In genomic region chr7:102236592-102237287, GRCh38 we compare ENCODE assay signal across 8 cellular contexts. TPM values are rescaled to one million over a fixed set of nuclear protein-coding genes. Genes with fewer than 3 reads are reported as not detected.
DNase-seq lines count a peak whose midpoint lies in the region; ATAC-seq, FAIRE-seq and TF ChIP-seq lines count a peak whose summit lies in the region.

No MANE protein-coding gene starts in this region.

- H3K9me3 Mint-ChIP-seq in activated T-helper 17 cell treated with anti-CD3 and anti-CD28 coated beads, Interleukin-2, amount 50 U/mL, for 72 hours = no peaks in the 10 kb centered on the region

- H3K36me3 Mint-ChIP-seq in activated T-helper 17 cell treated with anti-CD3 and anti-CD28 coated beads, Interleukin-2, amount 50 U/mL, for 72 hours (ENCODE audit: low read depth) = peaks cover 33% of the 10 kb centered on the region

- intact Hi-C loops in PC-3 (cut with micrococcal nuclease) = loop anchor here (1.0 to 2.0 kb wide), 3 partner anchors 422 to 693 kb away; no protein-coding TSS in a partner anchor
- intact Hi-C loops in pancreas (cut with DNase I) = loop anchor here in 1 of 3 donors (10.0 kb wide), 2 partner anchors 422 to 552 kb away; partner anchors contain the start of gene CUX1

- FAIRE-seq in frontal cortex (lab: Jason Lieb, UNC) (no peak), pancreas (lab: Jason Lieb, UNC) (no peak)

- H3K9me3 ChIP-seq in PC-3 (ENCODE audit: low read length) = no peaks in the 10 kb centered on the region
- no peaks in the 10 kb centered on the region for H3K9me3 ChIP-seq in pancreas

- H3K4me1 ChIP-seq in PC-3 (ENCODE audit: insufficient read depth, low read length) = no peaks in the 10 kb centered on the region
- peaks cover 0 to 6% (median 0%) of the 10 kb centered on the region in 3 donors for H3K4me1 ChIP-seq in pancreas

- DNase-seq in DMS 273 (lab: John Stamatoyannopoulos, UW; ENCODE audit: unreplicated experiment) = peak; percentile 91
- DNase-seq in HuH-7 (ENCODE audit: low spot score) = peak; percentile 98
- peak; percentile 70 for DNase-seq in PC-3
- peak; percentile 75 to 86 for DNase-seq in frontal cortex (ENCODE audit: low spot score in 2 of 2)
- DNase-seq in pancreas = peak; percentile 29 to 81 (median 66)

- H3K36me3 ChIP-seq in PC-3 (ENCODE audit: low read depth, low read length) = 0 out of 2 replicates have a peak, but pooled peaks cover 3% of the 10 kb centered on the region
- H3K36me3 ChIP-seq in pancreas = peaks cover 0 to 9% (median 3%) of the 10 kb centered on the region in 3 donors

- POLR2A ChIA-PET in PC-3 (lab: Charles Lee; ENCODE audit: unreplicated experiment) = no interaction called here

- H3K9me2 ChIP-seq in PC-3 (replicated peaks; ENCODE audit: low read length) = no peaks in the 10 kb centered on the region

- H3K27ac ChIP-seq in PC-3 (ENCODE audit: low read length) = no peak overlapping the region
- no peak overlapping the region for H3K27ac ChIP-seq in pancreas

- H3K27me3 Mint-ChIP-seq in activated T-helper 17 cell treated with anti-CD3 and anti-CD28 coated beads, Interleukin-2, amount 50 U/mL, for 72 hours = no peaks in the 10 kb centered on the region

- ATAC-seq in PC-3 = peak; percentile 97
- ATAC-seq in activated T-helper 17 cell treated with anti-CD3 and anti-CD28 coated beads, Interleukin-2, amount 50 U/mL, for 72 hours (replicated peaks) = peak; percentile 65
- ATAC-seq in pancreas = peak; percentile 36 to 79 (median 62)
- no peak for ATAC-seq in GM21619 (IDR thresholded peaks at IDR 0.05; ENCODE audit: unreplicated experiment)
- ATAC-seq in HG03108 (IDR thresholded peaks at IDR 0.05; ENCODE audit: unreplicated experiment) = no peak

- H3K4me2 ChIP-seq in PC-3 (ENCODE audit: low read length) = no peak overlapping the region

- CTCF ChIA-PET in PC-3 (lab: Charles Lee) = interaction anchor here (0.6 kb wide), 1 partner anchor 634 kb away, joined by 3 read pairs; no protein-coding TSS in a partner anchor

- no peaks in the 10 kb centered on the region for H3K4me1 Mint-ChIP-seq in activated T-helper 17 cell treated with anti-CD3 and anti-CD28 coated beads, Interleukin-2, amount 50 U/mL, for 72 hours

- no peak overlapping the region for H3K27ac Mint-ChIP-seq in activated T-helper 17 cell treated with anti-CD3 and anti-CD28 coated beads, Interleukin-2, amount 50 U/mL, for 72 hours

- H4K20me1 ChIP-seq in PC-3 (ENCODE audit: low read length) = no peaks in the 10 kb centered on the region

- H3K79me2 ChIP-seq in PC-3 (ENCODE audit: low read length) = no peaks in the 10 kb centered on the region

- TF ChIP-seq CTCF in PC-3 (conservative IDR thresholded peaks at IDR 0.05; ENCODE audit: low read depth, low read length) (peak; percentile 87), pancreas (IDR thresholded peaks at IDR 0.05) (peak; percentile 55 to 84 (median 66))

- H3K4me3 Mint-ChIP-seq in activated T-helper 17 cell treated with anti-CD3 and anti-CD28 coated beads, Interleukin-2, amount 50 U/mL, for 72 hours = no peak overlapping the region

- 36 to 39% methylated on average over 14 of the region's 14 CpGs for WGBS in pancreas, 2 donors

- H3K4me3 ChIP-seq in PC-3 (ENCODE audit: low read length) (no peak overlapping the region), pancreas (no peak overlapping the region)

- H3K9ac ChIP-seq in PC-3 (ENCODE audit: low read length) = no peak overlapping the region

- no peak overlapping the region for H2AFZ ChIP-seq in PC-3 (ENCODE audit: low read length)

- no peaks in the 10 kb centered on the region for H3F3A ChIP-seq in PC-3 (ENCODE audit: low read length, unreplicated experiment)

- no peaks in the 10 kb centered on the region for H3K27me3 ChIP-seq in PC-3 (ENCODE audit: low read length)
- H3K27me3 ChIP-seq in pancreas = no peaks in the 10 kb centered on the region

- BruUV-seq in PC-3 (replicated peaks; lab: Mats Ljungman, UMichigan) = no TSS peak

RNA-seq across cellular contexts. Expression of gene SH2B2, which starts 49.9 kb away (rescaled TPM):
- total RNA-seq in PC-3 (2014; rRNA removed) = 8.8 and 10.7 TPM in 2 replicates
- total RNA-seq in activated T-helper 17 cell treated with anti-CD3 and anti-CD28 coated beads, Interleukin-2, amount 50 U/mL, for 72 hours = 10 to 100 TPM in 1 of 2 donors, 1 to 10 TPM in 1; 1.7 to 14.2 TPM
- total RNA-seq in frontal cortex = 10.2 TPM
- total RNA-seq in pancreas = 1 to 10 TPM; 1.3 to 5.1 (median 2.0) TPM
- polyA plus RNA-seq in pancreas = 1 to 10 TPM; 2.1 to 4.4 TPM

Comparison
In these comparisons a context has a peak if more than half of its experiments do, and no peak if none do; other contexts are left out.
1. ATAC-seq: peak in PC-3 (single experiment), activated T-helper 17 cell treated with anti-CD3 and anti-CD28 coated beads, Interleukin-2, amount 50 U/mL, for 72 hours (single experiment) and pancreas (4 of 4); none in GM21619 (single experiment) and HG03108 (single experiment).
2. Peak in every context shown above with its lines, with median percentiles within 50 percentile points of each other: DNase-seq.